ENCODE assay signal across 1 cellular context in the genomic region with DNA sequence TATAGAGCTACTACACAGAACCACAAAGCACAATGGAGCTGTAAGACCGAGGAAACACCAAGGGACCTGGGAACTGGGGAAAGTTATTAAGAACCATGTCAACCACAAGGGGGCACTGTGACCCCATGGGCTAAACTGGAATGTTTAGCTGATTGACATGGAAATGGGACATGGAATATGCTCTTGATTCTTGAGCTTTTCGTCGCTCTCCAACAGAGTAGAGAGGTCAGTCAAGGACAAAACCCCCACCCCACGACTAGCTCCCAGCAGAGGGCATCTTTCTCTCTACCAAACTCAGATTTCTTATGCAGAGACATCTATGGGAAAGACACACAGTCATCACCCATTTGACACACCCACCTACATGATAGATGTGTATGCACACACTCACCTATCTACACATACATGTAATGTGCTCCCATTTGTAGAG.
TF ChIP-seq lines count a peak whose summit lies in the region.

No MANE protein-coding gene starts in this region.

TF ChIP-seq in H1, 55 proteins besides CTCF, POLR2A, EP300 and RAD21:
- TF ChIP-seq SP1 (IDR thresholded peaks at IDR 0.05; ENCODE audit: low read depth, low read length): peak; percentile 68; the same call in 1 of the 2 replicates
- TF ChIP-seq SIRT6 (IDR thresholded peaks at IDR 0.05; ENCODE audit: low read length): no peak
- TF ChIP-seq YY1 (IDR thresholded peaks at IDR 0.05; ENCODE audit: low read depth, low read length): peak; percentile 44; the same call in 1 of the 2 replicates
- TF ChIP-seq EZH2 (IDR thresholded peaks at IDR 0.05; ENCODE audit: low read depth, low read length, severe bottlenecking): no peak
- TF ChIP-seq, protein P1, sequence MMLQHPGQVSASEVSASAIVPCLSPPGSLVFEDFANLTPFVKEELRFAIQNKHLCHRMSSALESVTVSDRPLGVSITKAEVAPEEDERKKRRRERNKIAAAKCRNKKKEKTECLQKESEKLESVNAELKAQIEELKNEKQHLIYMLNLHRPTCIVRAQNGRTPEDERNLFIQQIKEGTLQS (IDR thresholded peaks at IDR 0.05; ENCODE audit: insufficient read depth, low read depth, low read length): no peak
- peak in 1 of 2 experiments; percentile 54; a peak in 1 of 4 replicates for TF ChIP-seq SIN3A (conservative IDR thresholded peaks at IDR 0.05 in 1 of 2, IDR thresholded peaks at IDR 0.05 in 1 of 2; ENCODE audit: low read depth in 1 of 2, low read length in 2 of 2)
- peak; percentile 13 for TF ChIP-seq NANOG (IDR thresholded peaks at IDR 0.05; ENCODE audit: insufficient read depth, low read depth, low read length, poor library complexity, severe bottlenecking)
- TF ChIP-seq MAFK (IDR thresholded peaks at IDR 0.05; ENCODE audit: low read depth, low read length): no peak
- TF ChIP-seq, protein P2, sequence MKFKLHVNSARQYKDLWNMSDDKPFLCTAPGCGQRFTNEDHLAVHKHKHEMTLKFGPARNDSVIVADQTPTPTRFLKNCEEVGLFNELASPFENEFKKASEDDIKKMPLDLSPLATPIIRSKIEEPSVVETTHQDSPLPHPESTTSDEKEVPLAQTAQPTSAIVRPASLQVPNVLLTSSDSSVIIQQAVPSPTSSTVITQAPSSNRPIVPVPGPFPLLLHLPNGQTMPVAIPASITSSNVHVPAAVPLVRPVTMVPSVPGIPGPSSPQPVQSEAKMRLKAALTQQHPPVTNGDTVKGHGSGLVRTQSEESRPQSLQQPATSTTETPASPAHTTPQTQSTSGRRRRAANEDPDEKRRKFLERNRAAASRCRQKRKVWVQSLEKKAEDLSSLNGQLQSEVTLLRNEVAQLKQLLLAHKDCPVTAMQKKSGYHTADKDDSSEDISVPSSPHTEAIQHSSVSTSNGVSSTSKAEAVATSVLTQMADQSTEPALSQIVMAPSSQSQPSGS (IDR thresholded peaks at IDR 0.05; ENCODE audit: low read length): peak; percentile 72; the same call in 1 of the 2 replicates
- no peak for TF ChIP-seq CBX8 (IDR thresholded peaks at IDR 0.05; ENCODE audit: borderline replicate concordance, low read depth, low read length)
- no peak for TF ChIP-seq POLR2AphosphoS5 (IDR thresholded peaks at IDR 0.05; ENCODE audit: low read depth, low read length)
- peak; percentile 85 for TF ChIP-seq TEAD4 (IDR thresholded peaks at IDR 0.05; ENCODE audit: low read depth, low read length)
- 0 out of 2 replicates have a peak, but pooled peaks have one; percentile 15 for TF ChIP-seq CREB1 (IDR thresholded peaks at IDR 0.05)
- TF ChIP-seq HDAC6 (IDR thresholded peaks at IDR 0.05; ENCODE audit: low read depth, low read length): no peak
